ENCODE assay signal across 8 cellular contexts in the genomic region with DNA sequence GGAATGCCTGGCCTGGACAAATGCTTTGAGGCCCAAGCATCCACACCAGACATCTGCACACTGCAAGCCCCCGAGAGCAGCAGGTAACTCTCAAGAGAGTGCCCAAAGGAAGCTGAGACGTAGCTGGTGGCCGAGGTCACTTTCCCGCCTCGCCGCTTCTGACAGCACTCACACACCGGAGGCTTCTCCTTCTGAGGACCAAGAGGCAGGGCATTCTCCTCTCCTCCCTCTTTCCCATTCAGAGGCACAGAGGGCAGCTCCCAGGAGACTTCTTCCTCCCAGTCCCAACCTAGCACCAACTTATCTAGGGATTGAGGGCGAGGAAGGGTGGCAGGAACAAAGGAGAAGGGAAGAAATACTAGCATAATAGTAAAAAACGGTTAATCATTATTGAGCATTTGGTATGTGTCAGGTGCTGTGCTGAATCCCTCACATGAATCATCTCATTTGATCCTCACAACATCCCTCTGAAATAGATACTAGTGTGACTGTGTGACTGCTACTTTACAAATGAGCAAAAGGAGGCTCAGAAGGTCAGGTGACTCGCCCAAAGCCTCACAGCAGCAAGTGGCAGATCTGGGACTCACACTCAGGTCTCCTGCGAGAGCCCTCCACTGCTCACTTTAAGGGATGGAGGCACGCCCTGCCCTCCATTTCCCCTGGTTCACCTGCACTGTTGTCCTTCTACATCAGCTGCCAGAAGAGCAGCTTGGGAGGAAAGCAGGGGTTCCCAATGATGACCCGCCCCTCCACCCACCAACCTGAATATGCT. TPM values are rescaled to one million over a fixed set of nuclear protein-coding genes. Genes with fewer than 3 reads are reported as not detected.
DNase-seq lines count a peak whose midpoint lies in the region; ATAC-seq and TF ChIP-seq lines count a peak whose summit lies in the region.

No MANE protein-coding gene starts in this region.

- peak overlapping the region; percentile 96 for H3K9ac ChIP-seq in BLaER1

- peak; percentile 39 for ATAC-seq in HG03095 (IDR thresholded peaks at IDR 0.05; ENCODE audit: unreplicated experiment)
- ATAC-seq in activated T-cell treated with anti-CD3 and anti-CD28 coated beads, Interleukin-2, amount 50 U/mL, for 72 hours (replicated peaks in 1 of 2): peak; percentile 66 to 70
- no peak for ATAC-seq in GM18519 (IDR thresholded peaks at IDR 0.05; ENCODE audit: low FRiP score, unreplicated experiment)
- ATAC-seq in HG02678 (IDR thresholded peaks at IDR 0.05; ENCODE audit: unreplicated experiment): no peak

- no peaks in the 10 kb centered on the region for H3K27me3 Mint-ChIP-seq in activated T-cell treated with anti-CD3 and anti-CD28 coated beads, Interleukin-2, amount 50 U/mL, for 72 hours (ENCODE audit: low read depth)

- no peak for TF ChIP-seq POLR2A in vagina (IDR thresholded peaks at IDR 0.05)

- H3K9me3 Mint-ChIP-seq in activated T-cell treated with anti-CD3 and anti-CD28 coated beads, Interleukin-2, amount 50 U/mL, for 72 hours: no peaks in the 10 kb centered on the region

- H3K27ac ChIP-seq in BLaER1 (peak overlapping the region; percentile 97), layer of hippocampus (ENCODE audit: low read depth, low read length) (peak overlapping the region; percentile 67), vagina (peak overlapping the region; percentile 85)

- DNase-seq in activated T-cell treated with anti-CD3 and anti-CD28 coated beads, Interleukin-2, amount 50 U/mL, for 72 hours: peak; percentile 76 to 85
- DNase-seq in vagina (ENCODE audit: extremely low spot score in 2 of 2) (no peak), OCI-M1 (lab: John Stamatoyannopoulos, UW) (no peak)

- peak overlapping the region; percentile 83 for H3K4me3 ChIP-seq in BLaER1
- peak overlapping the region in 1 of 2 donors; percentile 44 for H3K4me3 ChIP-seq in vagina

- H3K27ac Mint-ChIP-seq in activated T-cell treated with anti-CD3 and anti-CD28 coated beads, Interleukin-2, amount 50 U/mL, for 72 hours: peak overlapping the region; percentile 83

- H3K4me1 ChIP-seq in BLaER1 (peaks cover 80% of the 10 kb centered on the region), vagina (peaks cover 46% of the 10 kb centered on the region)

- H3K9me3 ChIP-seq in BLaER1 (no peaks in the 10 kb centered on the region), vagina (no peaks in the 10 kb centered on the region)

- TF ChIP-seq CTCF in vagina (IDR thresholded peaks at IDR 0.05): no peak

- intact Hi-C loops in vagina (cut with DNase I): no loop called here

- peak overlapping the region; percentile 96 for H3K4me2 ChIP-seq in BLaER1

- H4K20me1 ChIP-seq in BLaER1: peaks cover 55% of the 10 kb centered on the region

- peak overlapping the region; percentile 82 to 89 for H3K4me3 Mint-ChIP-seq in activated T-cell treated with anti-CD3 and anti-CD28 coated beads, Interleukin-2, amount 50 U/mL, for 72 hours

- peaks cover 84% of the 10 kb centered on the region for H3K4me1 Mint-ChIP-seq in activated T-cell treated with anti-CD3 and anti-CD28 coated beads, Interleukin-2, amount 50 U/mL, for 72 hours (ENCODE audit: low read depth)

- H3K27me3 ChIP-seq in BLaER1 (no peaks in the 10 kb centered on the region), layer of hippocampus (ENCODE audit: control insufficient read depth, insufficient read depth, low read length) (no peaks in the 10 kb centered on the region), vagina (no peaks in the 10 kb centered on the region)

- H3K36me3 ChIP-seq in BLaER1 (peaks cover 42% of the 10 kb centered on the region), vagina (peaks cover 0 to 4% of the 10 kb centered on the region in 2 donors)

- peaks cover 2 to 3% of the 10 kb centered on the region in 2 donors for H3K36me3 Mint-ChIP-seq in activated T-cell treated with anti-CD3 and anti-CD28 coated beads, Interleukin-2, amount 50 U/mL, for 72 hours (ENCODE audit: insufficient read depth in 2 of 2)

RNA-seq across cellular contexts. Expression of a gene that starts 41.8 kb away (rescaled TPM):
- 10 to 100 TPM; 49.5 to 51.2 TPM for total RNA-seq in activated T-cell treated with anti-CD3 and anti-CD28 coated beads, Interleukin-2, amount 50 U/mL, for 72 hours
- 70.7 TPM for total RNA-seq in vagina

Comparison
In these comparisons a context has a peak if more than half of its experiments do, and no peak if none do; other contexts are left out.
1. ATAC-seq: peak in HG03095 (single experiment) and activated T-cell treated with anti-CD3 and anti-CD28 coated beads, Interleukin-2, amount 50 U/mL, for 72 hours (2 of 2); none in GM18519 (single experiment) and HG02678 (single experiment).
2. DNase-seq: peak in activated T-cell treated with anti-CD3 and anti-CD28 coated beads, Interleukin-2, amount 50 U/mL, for 72 hours (2 of 2); none in vagina (0 of 2) and OCI-M1 (single experiment).
3. Peak in every context shown above with its lines, with median percentiles within 50 percentile points of each other: H3K27ac ChIP-seq.